ENCODE assay signal across 8 cellular contexts in the genomic region with DNA sequence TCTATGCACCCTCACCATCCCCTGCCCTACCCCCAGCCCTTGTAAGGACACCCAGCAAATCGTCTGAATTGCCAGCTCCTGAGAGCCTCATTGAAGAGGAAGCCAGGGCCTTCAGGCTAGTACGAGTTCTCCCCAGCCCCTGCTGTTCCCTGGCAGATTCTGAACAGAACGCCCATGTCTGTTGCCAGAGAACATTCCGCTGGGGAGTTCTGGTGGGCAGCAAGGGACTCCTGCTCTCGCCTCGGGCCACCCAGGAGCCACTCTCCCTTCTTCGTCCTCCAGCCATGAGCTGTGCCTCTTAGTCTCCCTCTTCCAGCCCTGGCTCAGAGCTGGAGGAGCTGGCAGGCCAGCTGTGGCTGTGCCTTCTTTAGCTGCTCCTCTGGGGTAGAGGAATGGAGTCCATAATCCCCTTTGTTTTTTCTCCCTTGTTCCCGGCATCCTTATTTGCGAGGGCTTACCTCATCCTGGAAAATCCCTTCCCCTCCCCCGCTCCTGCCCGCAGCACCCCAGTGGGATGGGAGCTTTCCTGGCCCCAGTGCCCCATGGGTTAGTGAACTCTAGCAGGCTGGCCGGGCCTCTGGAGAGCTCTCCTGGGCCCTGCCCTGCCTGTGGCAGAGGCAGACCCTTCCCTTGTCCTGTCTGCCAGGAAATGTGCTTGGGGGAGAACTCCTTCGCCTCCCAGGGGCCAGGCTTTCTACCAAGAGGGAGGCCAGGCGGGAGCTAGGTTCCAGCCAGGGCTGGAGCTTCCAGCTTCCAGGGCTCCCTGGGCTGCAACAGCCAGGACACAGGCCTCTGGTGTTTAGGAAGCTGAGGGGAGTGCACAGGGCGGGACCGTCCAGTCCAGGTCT. TPM values are rescaled to one million over a fixed set of nuclear protein-coding genes. Genes with fewer than 3 reads are reported as not detected.
DNase-seq lines count a peak whose midpoint lies in the region; ATAC-seq and TF ChIP-seq lines count a peak whose summit lies in the region.

No MANE protein-coding gene starts in this region.

- no peak for TF ChIP-seq EP300 in gastroesophageal sphincter (IDR thresholded peaks at IDR 0.05)
- TF ChIP-seq EP300 in ovary (IDR thresholded peaks at IDR 0.05), result no peak

- POLR2A ChIA-PET in CD4-positive, alpha-beta memory T cell (lab: Charles Lee; ENCODE audit: partially characterized antibody), result interaction anchor here (1.1 to 2.8 kb wide), 4 partner anchors 16 to 382 kb away, joined by 3 to 8 read pairs (median 4); partner anchors contain the start of genes GBF1 and TRIM8

- ATAC-seq in gastroesophageal sphincter (peak; percentile 54), GM21515 (IDR thresholded peaks at IDR 0.05; ENCODE audit: unreplicated experiment) (no peak), GM21576 (IDR thresholded peaks at IDR 0.05; ENCODE audit: unreplicated experiment) (no peak)

- no peak overlapping the region for H3K4me3 ChIP-seq in CD4-positive, alpha-beta memory T cell (ENCODE audit: low read length in 2 of 2)
- no peak overlapping the region for H3K4me3 ChIP-seq in gastroesophageal sphincter
- H3K4me3 ChIP-seq in ovary, result no peak overlapping the region

- H3K27me3 ChIP-seq in CD4-positive, alpha-beta memory T cell (ENCODE audit: insufficient read depth, low read length), result no peaks in the 10 kb centered on the region
- H3K27me3 ChIP-seq in gastroesophageal sphincter (no peaks in the 10 kb centered on the region), ovary (no peaks in the 10 kb centered on the region)

- TF ChIP-seq CTCF in gastroesophageal sphincter (IDR thresholded peaks at IDR 0.05) (no peak), ovary (IDR thresholded peaks at IDR 0.05) (no peak)

- H3K4me3 Mint-ChIP-seq in CD4-positive, alpha-beta memory T cell, result no peak overlapping the region

- peaks cover 4 to 8% (median 7%) of the 10 kb centered on the region in 4 donors for H3K4me1 Mint-ChIP-seq in CD4-positive, alpha-beta memory T cell

- TF ChIP-seq POLR2A in gastroesophageal sphincter (IDR thresholded peaks at IDR 0.05) (no peak), ovary (IDR thresholded peaks at IDR 0.05) (no peak)

- no peaks in the 10 kb centered on the region for H3K9me3 Mint-ChIP-seq in CD4-positive, alpha-beta memory T cell

- CTCF ChIA-PET in CD4-positive, alpha-beta memory T cell (lab: Charles Lee; ENCODE audit: partially characterized antibody), result interaction anchor here (1.4 kb wide), 1 partner anchor 21 kb away, joined by 3 read pairs; no protein-coding TSS in a partner anchor

- no peaks in the 10 kb centered on the region for H3K9me3 ChIP-seq in CD4-positive, alpha-beta memory T cell (ENCODE audit: control insufficient read depth in 1 of 2, low read length in 2 of 2)
- H3K9me3 ChIP-seq in gastroesophageal sphincter, result no peaks in the 10 kb centered on the region
- H3K9me3 ChIP-seq in ovary, result no peaks in the 10 kb centered on the region

- H3K36me3 ChIP-seq in CD4-positive, alpha-beta memory T cell (ENCODE audit: insufficient read depth, low read length), result peaks cover 4% of the 10 kb centered on the region
- H3K36me3 ChIP-seq in gastroesophageal sphincter (peaks cover 0 to 28% of the 10 kb centered on the region in 2 donors), ovary (no peaks in the 10 kb centered on the region)

- H3K36me3 Mint-ChIP-seq in CD4-positive, alpha-beta memory T cell, result peaks cover 6 to 22% of the 10 kb centered on the region in 2 donors

- no peak overlapping the region for H3K27ac ChIP-seq in CD4-positive, alpha-beta memory T cell (ENCODE audit: low read depth, low read length)
- peak overlapping the region; percentile 48 to 88 (median 86) for H3K27ac ChIP-seq in gastroesophageal sphincter
- H3K27ac ChIP-seq in ovary, result peak overlapping the region; percentile 75 to 84

- intact Hi-C loops in CD4-positive, alpha-beta memory T cell (cut with micrococcal nuclease), result no loop called here
- intact Hi-C loops in ovary (cut with DNase I), result no loop called here

- H3K4me1 ChIP-seq in CD4-positive, alpha-beta memory T cell (ENCODE audit: insufficient read depth, low read length), result peaks cover 9% of the 10 kb centered on the region
- H3K4me1 ChIP-seq in gastroesophageal sphincter, result peaks cover 0 to 81% (median 46%) of the 10 kb centered on the region in 3 donors
- H3K4me1 ChIP-seq in ovary (ENCODE audit: insufficient read depth), result peaks cover 16% of the 10 kb centered on the region

- DNase-seq in CD4-positive, alpha-beta memory T cell, result no peak
- peak; percentile 7 for DNase-seq in SW480 (ENCODE audit: low spot score)
- DNase-seq in ovary, result peak in 4 of 5 donors; percentile 63 to 80 (median 68)
- DNase-seq in NCI-H1930 (lab: John Stamatoyannopoulos, UW), result no peak
- no peak for DNase-seq in SKM-1 (lab: John Stamatoyannopoulos, UW; ENCODE audit: unreplicated experiment)

- 26 to 27% methylated on average over 5 to 6 of the region's 16 CpGs for WGBS in gastroesophageal sphincter (ENCODE audit: low coverage in 1 of 2), 2 donors
- WGBS in ovary, 3 donors, result 32 to 47% (median 33%) methylated on average over 15 to 16 of the region's 16 CpGs

- no peaks in the 10 kb centered on the region for H3K27me3 Mint-ChIP-seq in CD4-positive, alpha-beta memory T cell

- peak overlapping the region in 4 of 7 donors; percentile 31 to 86 (median 56) for H3K27ac Mint-ChIP-seq in CD4-positive, alpha-beta memory T cell

RNA-seq across cellular contexts. Expression of gene TRIM8, which starts 16.6 kb away (rescaled TPM):
- total RNA-seq in CD4-positive, alpha-beta memory T cell, result 10 to 100 TPM; 68.4 to 71.6 TPM
- 10 to 100 TPM; 33.0 to 56.4 TPM for polyA plus RNA-seq in CD4-positive, alpha-beta memory T cell
- 100 to 1,000 TPM in 3 of 4 donors, 10 to 100 TPM in 1; 96.7 to 171 (median 131) TPM for total RNA-seq in gastroesophageal sphincter
- total RNA-seq in ovary, result 100 to 1,000 TPM in 2 of 7 donors, 10 to 100 TPM in 5; 48.5 to 120 (median 91.7) TPM
- 10 to 100 TPM; 74.7 to 84.3 TPM for polyA plus RNA-seq in ovary

Comparison
In these comparisons a context has a peak if more than half of its experiments do, and no peak if none do; other contexts are left out.
1. DNase-seq: peak in SW480 (single experiment) and ovary (4 of 5); none in CD4-positive, alpha-beta memory T cell (0 of 5), NCI-H1930 (0 of 2) and SKM-1 (single experiment).